9 cellular contexts compared by ENCODE assay signal in genomic region chr10:90857635-90858488, GRCh38. TPM values are rescaled to one million over a fixed set of nuclear protein-coding genes. Genes with fewer than 3 reads are reported as not detected.
DNase-seq lines count a peak whose midpoint lies in the region; ATAC-seq, FAIRE-seq and TF ChIP-seq lines count a peak whose summit lies in the region.
"Had no signal": no experiment of that assay in that cellular context is flagged by ENCODE, and none has a peak within 500 bp of the region (broad histone marks: within the 10 kb centered on the region; RNA-seq: fewer than 3 reads in every experiment).

HTR7 (minus strand) TSS chr10:90858039; CDS start chr10:90857671, 368 bp downstream.

- H3K9me3 ChIP-seq in HUES6 (ENCODE audit: control insufficient read depth, insufficient read depth, low read depth, low read length): peaks cover 2% of the 10 kb centered on the region; the same call in 1 of the 2 replicates
- H3K9me3 ChIP-seq in left lung: no peaks in the 10 kb centered on the region

- DNase-seq in D721Med (ENCODE audit: insufficient read length, low spot score) (peak; percentile 38), GM20000 (ENCODE audit: low spot score) (peak; percentile 89), choroid plexus epithelial cell (ENCODE audit: low read depth) (peak; percentile 54), left lung (peak; percentile 40 to 91), NCI-H187 treated with DMSO at 0.1 percent for 48 hours (lab: John Stamatoyannopoulos, UW) (no peak)
- peak; percentile 20 to 42 (median 33) for DNase-seq in activated CD4-positive, CD25-positive, alpha-beta regulatory T cell (lab: John Stamatoyannopoulos, UW)
- DNase-seq in stimulated activated CD4-positive, alpha-beta T cell treated with anti-CD3 and anti-CD28 coated beads, Interleukin-2, amount 100 ng/mL, for 48 hours: peak; percentile 44 to 51

- H3K9ac ChIP-seq in HUES6 (ENCODE audit: low read length): peak within 1 kb of the TSS; percentile 78

- H3K27me3 ChIP-seq in HUES6 (ENCODE audit: control insufficient read depth, insufficient read depth, low read length) (peaks cover 48% of the 10 kb centered on the region), left lung (peaks cover 37 to 71% of the 10 kb centered on the region in 2 donors)

- TF ChIP-seq CTCF in D721Med (IDR thresholded peaks at IDR 0.05; ENCODE audit: insufficient read depth, missing control alignments) (peak; percentile 44), GM20000 (IDR thresholded peaks at IDR 0.05; ENCODE audit: extremely low read depth, missing control alignments) (peak; percentile 43), choroid plexus epithelial cell (conservative IDR thresholded peaks at IDR 0.05; ENCODE audit: low read depth, low read length) (peak; percentile 42), left lung (IDR thresholded peaks at IDR 0.05) (peak; percentile 62 to 66)

- intact Hi-C loops in left lung (cut with DNase I): no loop called here

- no peak for FAIRE-seq in D721Med (lab: Jason Lieb, UNC)
- FAIRE-seq: endometrium had no signal

- no peaks in the 10 kb centered on the region; the same call in 1 of the 2 replicates for H3K36me3 ChIP-seq in HUES6 (ENCODE audit: control insufficient read depth, insufficient read depth, low read length)
- no peaks in the 10 kb centered on the region for H3K36me3 ChIP-seq in left lung

- H3K27ac ChIP-seq in HUES6 (ENCODE audit: low read depth, low read length) (no peak within 1 kb of the TSS; the same call in 1 of the 2 replicates), left lung (peak within 1 kb of the TSS in 1 of 2 donors; percentile 77)

- H3K4me1 ChIP-seq in HUES6 (ENCODE audit: control insufficient read depth, insufficient read depth, low read length): no peaks in the 10 kb centered on the region; the same call in 1 of the 2 replicates
- H3K4me1 ChIP-seq in left lung: peaks cover 0 to 26% of the 10 kb centered on the region in 2 donors

- H3K4me3 ChIP-seq in HUES6 (ENCODE audit: low read depth, low read length) (peak within 1 kb of the TSS; percentile 97), choroid plexus epithelial cell (ENCODE audit: low read depth, low read length) (peak within 1 kb of the TSS; percentile 73), left lung (peak within 1 kb of the TSS; percentile 45 to 54)

- ATAC-seq in left lung: peak; percentile 94

RNA-seq across cellular contexts. Expression of gene HTR7, which starts in this region (rescaled TPM):
- under 1 TPM; 0.12 to 0.65 TPM for total RNA-seq in left lung

Comparison
In these comparisons a context has a peak if more than half of its experiments do, and no peak if none do; other contexts are left out.
1. Peak in DNase-seq, ATAC-seq and H3K4me3 ChIP-seq in left lung; RNA of the gene not detected or under 1 TPM.